In genomic region chr4:27684501-27685077, GRCh38 we compare ENCODE assay signal across 9 cellular contexts.
DNase-seq lines count a peak whose midpoint lies in the region; ATAC-seq and TF ChIP-seq lines count a peak whose summit lies in the region.
"Had no signal": no experiment of that assay in that cellular context is flagged by ENCODE, and none has a peak within 500 bp of the region (broad histone marks: within the 10 kb centered on the region; RNA-seq: fewer than 3 reads in every experiment).

No MANE protein-coding gene starts in this region.

- POLR2A ChIA-PET in CD4-positive, alpha-beta memory T cell (lab: Charles Lee; ENCODE audit: partially characterized antibody) = no interaction called here

- no peak overlapping the region for H3K27ac Mint-ChIP-seq in Calu3 (ENCODE audit: unreplicated experiment)
- H3K27ac Mint-ChIP-seq in activated naive CD8-positive, alpha-beta T cell treated with anti-CD3 and anti-CD28 coated beads, Interleukin-2, amount 50 U/mL, for 24 hours = no peak overlapping the region
- no peak overlapping the region for H3K27ac Mint-ChIP-seq in CD4-positive, alpha-beta memory T cell

- peak; percentile 59 for TF ChIP-seq CTCF in Calu3 (IDR thresholded peaks at IDR 0.05; ENCODE audit: unreplicated experiment)

- H3K27me3 ChIP-seq in CD4-positive, alpha-beta memory T cell (ENCODE audit: insufficient read depth, low read length) = no peaks in the 10 kb centered on the region

- H3K4me1 ChIP-seq in CD4-positive, alpha-beta memory T cell (ENCODE audit: insufficient read depth, low read length) = no peaks in the 10 kb centered on the region

- intact Hi-C loops in Calu3 (cut with micrococcal nuclease; ENCODE audit: unreplicated experiment) = no loop called here
- intact Hi-C loops in CD4-positive, alpha-beta memory T cell (cut with micrococcal nuclease) = no loop called here

- CTCF ChIA-PET in Calu3 (lab: Charles Lee) = no interaction called here
- CTCF ChIA-PET in CD4-positive, alpha-beta memory T cell (lab: Charles Lee; ENCODE audit: partially characterized antibody) = no interaction called here

- BruUV-seq in Calu3 (replicated peaks; lab: Mats Ljungman, UMichigan) = no TSS peak

- no peaks in the 10 kb centered on the region for H3K4me1 Mint-ChIP-seq in Calu3 (ENCODE audit: low read depth, unreplicated experiment)
- no peaks in the 10 kb centered on the region for H3K4me1 Mint-ChIP-seq in activated naive CD8-positive, alpha-beta T cell treated with anti-CD3 and anti-CD28 coated beads, Interleukin-2, amount 50 U/mL, for 24 hours
- no peaks in the 10 kb centered on the region for H3K4me1 Mint-ChIP-seq in CD4-positive, alpha-beta memory T cell

- H3K4me3 Mint-ChIP-seq in Calu3 (ENCODE audit: low read depth, unreplicated experiment) = no peak overlapping the region
- H3K4me3 Mint-ChIP-seq in activated naive CD8-positive, alpha-beta T cell treated with anti-CD3 and anti-CD28 coated beads, Interleukin-2, amount 50 U/mL, for 24 hours = no peak overlapping the region
- no peak overlapping the region for H3K4me3 Mint-ChIP-seq in CD4-positive, alpha-beta memory T cell

- H3K36me3 Mint-ChIP-seq in Calu3 (ENCODE audit: insufficient read depth, unreplicated experiment) = no peaks in the 10 kb centered on the region
- no peaks in the 10 kb centered on the region for H3K36me3 Mint-ChIP-seq in activated naive CD8-positive, alpha-beta T cell treated with anti-CD3 and anti-CD28 coated beads, Interleukin-2, amount 50 U/mL, for 24 hours (ENCODE audit: low read depth)
- no peaks in the 10 kb centered on the region for H3K36me3 Mint-ChIP-seq in CD4-positive, alpha-beta memory T cell

- ATAC-seq in GM19035 (IDR thresholded peaks at IDR 0.05; ENCODE audit: unreplicated experiment) = peak; percentile 98
- peak; percentile 97 for ATAC-seq in HG03135 (IDR thresholded peaks at IDR 0.05; ENCODE audit: unreplicated experiment)
- no peak for ATAC-seq in activated naive CD8-positive, alpha-beta T cell treated with anti-CD3 and anti-CD28 coated beads, Interleukin-2, amount 50 U/mL, for 24 hours
- ATAC-seq in stimulated activated naive CD8-positive, alpha-beta T cell treated with anti-CD3 and anti-CD28 coated beads, Interleukin-15, Interleukin-2, amounts not matched to agents 100 U/mL and 50 U/mL, for 24 hours = no peak

- H3K27ac ChIP-seq in CD4-positive, alpha-beta memory T cell (ENCODE audit: low read depth, low read length) = no peak overlapping the region
- H3K27ac ChIP-seq: skin epidermis had no signal

- no peaks in the 10 kb centered on the region for H3K36me3 ChIP-seq in CD4-positive, alpha-beta memory T cell (ENCODE audit: insufficient read depth, low read length)

- no peaks in the 10 kb centered on the region for H3K9me3 ChIP-seq in CD4-positive, alpha-beta memory T cell (ENCODE audit: control insufficient read depth in 1 of 2, low read length in 2 of 2)

- DNase-seq in Calu3 (peak; percentile 57), NCI-H2196 treated with DMSO at 0.1 percent for 48 hours (lab: John Stamatoyannopoulos, UW; ENCODE audit: unreplicated experiment) (peak; percentile 31), hepatic stellate cell (ENCODE audit: low spot score) (peak; percentile 3)
- peak; percentile 3 for DNase-seq in activated naive CD8-positive, alpha-beta T cell treated with anti-CD3 and anti-CD28 coated beads, Interleukin-2, amount 50 U/mL, for 24 hours
- DNase-seq in stimulated activated naive CD8-positive, alpha-beta T cell treated with anti-CD3 and anti-CD28 coated beads, Interleukin-15, Interleukin-2, amounts not matched to agents 100 U/mL and 50 U/mL, for 24 hours = peak; percentile 17
- DNase-seq in CD4-positive, alpha-beta memory T cell = no peak

- H3K27me3 Mint-ChIP-seq in Calu3 (ENCODE audit: unreplicated experiment) = peaks cover 17% of the 10 kb centered on the region
- H3K27me3 Mint-ChIP-seq in activated naive CD8-positive, alpha-beta T cell treated with anti-CD3 and anti-CD28 coated beads, Interleukin-2, amount 50 U/mL, for 24 hours = no peaks in the 10 kb centered on the region
- H3K27me3 Mint-ChIP-seq in CD4-positive, alpha-beta memory T cell = no peaks in the 10 kb centered on the region

- H3K9me3 Mint-ChIP-seq in Calu3 (ENCODE audit: low read depth, unreplicated experiment) = no peaks in the 10 kb centered on the region
- peaks cover 11% of the 10 kb centered on the region for H3K9me3 Mint-ChIP-seq in activated naive CD8-positive, alpha-beta T cell treated with anti-CD3 and anti-CD28 coated beads, Interleukin-2, amount 50 U/mL, for 24 hours
- H3K9me3 Mint-ChIP-seq in CD4-positive, alpha-beta memory T cell = peaks cover 0 to 13% (median 3%) of the 10 kb centered on the region in 8 donors

- H3K4me3 ChIP-seq in CD4-positive, alpha-beta memory T cell (ENCODE audit: low read length in 2 of 2) = no peak overlapping the region
- H3K4me3 ChIP-seq: skin epidermis had no signal

Comparison
In these comparisons a context has a peak if more than half of its experiments do, and no peak if none do; other contexts are left out.
1. DNase-seq: peak in Calu3 (single experiment), NCI-H2196 treated with DMSO at 0.1 percent for 48 hours (single experiment), activated naive CD8-positive, alpha-beta T cell treated with anti-CD3 and anti-CD28 coated beads, Interleukin-2, amount 50 U/mL, for 24 hours (single experiment), hepatic stellate cell (single experiment) and stimulated activated naive CD8-positive, alpha-beta T cell treated with anti-CD3 and anti-CD28 coated beads, Interleukin-15, Interleukin-2, amounts not matched to agents 100 U/mL and 50 U/mL, for 24 hours (single experiment); none in CD4-positive, alpha-beta memory T cell (0 of 5).
2. ATAC-seq: peak in GM19035 (single experiment) and HG03135 (single experiment); none in activated naive CD8-positive, alpha-beta T cell treated with anti-CD3 and anti-CD28 coated beads, Interleukin-2, amount 50 U/mL, for 24 hours (single experiment) and stimulated activated naive CD8-positive, alpha-beta T cell treated with anti-CD3 and anti-CD28 coated beads, Interleukin-15, Interleukin-2, amounts not matched to agents 100 U/mL and 50 U/mL, for 24 hours (single experiment).